1 cellular context compared by ENCODE assay signal in the genomic region with DNA sequence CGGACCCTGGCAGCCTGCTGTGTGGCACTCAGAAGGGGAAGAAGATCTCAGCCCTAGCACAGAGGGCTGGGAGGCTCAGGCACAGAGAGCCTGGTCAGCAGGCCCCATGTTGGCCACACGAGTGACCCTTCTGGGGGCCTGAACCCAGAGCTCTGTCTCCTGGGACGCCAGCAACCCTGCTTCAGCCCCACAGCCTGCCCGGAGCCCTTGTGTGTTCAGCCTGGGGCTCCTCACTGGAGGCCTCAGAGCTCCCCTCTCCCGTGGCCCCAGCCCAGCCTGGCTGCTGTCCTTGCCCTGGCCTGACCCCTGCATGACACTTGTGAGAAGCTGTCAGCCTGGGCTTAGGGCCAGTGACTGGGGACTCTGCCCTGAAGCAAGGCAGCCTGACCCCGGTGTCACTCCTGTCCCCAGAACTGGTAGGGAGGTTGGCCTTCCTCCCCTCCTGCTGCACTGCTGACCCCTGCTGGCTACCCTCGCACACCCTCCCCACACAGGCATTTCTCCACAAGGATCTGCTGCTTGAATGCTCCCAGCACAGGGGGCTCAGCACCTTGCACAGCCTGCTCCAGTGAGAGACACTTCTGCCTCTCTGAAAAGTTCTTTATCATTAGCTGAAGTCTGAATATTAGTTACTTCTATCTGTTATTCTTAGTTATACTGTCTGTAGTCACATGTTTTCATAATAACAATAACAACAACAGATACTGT.
TF ChIP-seq lines count a peak whose summit lies in the region.

No MANE protein-coding gene starts in this region.

TF ChIP-seq in HEK293, 187 proteins besides CTCF, POLR2A, EP300 and RAD21:
- TF ChIP-seq GLIS2 (tag by site-specific recombination; IDR thresholded peaks at IDR 0.05) (peak; percentile 42; the same call in 1 of the 2 replicates), KLF1 (tag by site-specific recombination; IDR thresholded peaks at IDR 0.05) (0 out of 2 replicates have a peak, but pooled peaks have one; percentile 15), KLF9 (tag by site-specific recombination; IDR thresholded peaks at IDR 0.05; ENCODE audit: low read depth) (no peak), ZNF654 (tag by site-specific recombination; IDR thresholded peaks at IDR 0.05; ENCODE audit: low read depth) (peak; percentile 61), ZNF24 (tag by site-specific recombination; IDR thresholded peaks at IDR 0.05) (no peak), ZNF274 (IDR thresholded peaks at IDR 0.05; ENCODE audit: low read length) (no peak), ZNF274 (tag by site-specific recombination; IDR thresholded peaks at IDR 0.05; ENCODE audit: borderline replicate concordance) (no peak), ZNF768 (tag by site-specific recombination; IDR thresholded peaks at IDR 0.05) (no peak), WT1 (tag by site-specific recombination; IDR thresholded peaks at IDR 0.05) (peak; percentile 65), ZNF580 (tag by site-specific recombination; IDR thresholded peaks at IDR 0.05) (peak; percentile 79; the same call in 1 of the 2 replicates), ZNF776 (tag by site-specific recombination; IDR thresholded peaks at IDR 0.05; ENCODE audit: borderline replicate concordance) (no peak), ZIC2 (tag by site-specific recombination; IDR thresholded peaks at IDR 0.05) (peak; percentile 45), AEBP2 (tag by site-specific recombination; IDR thresholded peaks at IDR 0.05; ENCODE audit: borderline replicate concordance) (no peak), ZXDB (tag by site-specific recombination; IDR thresholded peaks at IDR 0.05) (no peak), PRDM10 (tag by site-specific recombination; IDR thresholded peaks at IDR 0.05) (no peak), ZNF37A (tag by site-specific recombination; IDR thresholded peaks at IDR 0.05) (no peak), ZBTB48 (tag by site-specific recombination; IDR thresholded peaks at IDR 0.05) (peak; percentile 56), ZBTB17 (tag by site-specific recombination; IDR thresholded peaks at IDR 0.05) (peak; percentile 17; the same call in 1 of the 2 replicates)
- TF ChIP-seq, protein P1, sequence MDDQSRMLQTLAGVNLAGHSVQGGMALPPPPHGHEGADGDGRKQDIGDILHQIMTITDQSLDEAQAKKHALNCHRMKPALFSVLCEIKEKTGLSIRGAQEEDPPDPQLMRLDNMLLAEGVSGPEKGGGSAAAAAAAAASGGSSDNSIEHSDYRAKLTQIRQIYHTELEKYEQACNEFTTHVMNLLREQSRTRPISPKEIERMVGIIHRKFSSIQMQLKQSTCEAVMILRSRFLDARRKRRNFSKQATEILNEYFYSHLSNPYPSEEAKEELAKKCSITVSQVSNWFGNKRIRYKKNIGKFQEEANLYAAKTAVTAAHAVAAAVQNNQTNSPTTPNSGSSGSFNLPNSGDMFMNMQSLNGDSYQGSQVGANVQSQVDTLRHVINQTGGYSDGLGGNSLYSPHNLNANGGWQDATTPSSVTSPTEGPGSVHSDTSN (CRISPR knock-in tag; IDR thresholded peaks at IDR 0.05), result peak; percentile 73; the same call in 1 of the 2 replicates
- TF ChIP-seq, protein P2, sequence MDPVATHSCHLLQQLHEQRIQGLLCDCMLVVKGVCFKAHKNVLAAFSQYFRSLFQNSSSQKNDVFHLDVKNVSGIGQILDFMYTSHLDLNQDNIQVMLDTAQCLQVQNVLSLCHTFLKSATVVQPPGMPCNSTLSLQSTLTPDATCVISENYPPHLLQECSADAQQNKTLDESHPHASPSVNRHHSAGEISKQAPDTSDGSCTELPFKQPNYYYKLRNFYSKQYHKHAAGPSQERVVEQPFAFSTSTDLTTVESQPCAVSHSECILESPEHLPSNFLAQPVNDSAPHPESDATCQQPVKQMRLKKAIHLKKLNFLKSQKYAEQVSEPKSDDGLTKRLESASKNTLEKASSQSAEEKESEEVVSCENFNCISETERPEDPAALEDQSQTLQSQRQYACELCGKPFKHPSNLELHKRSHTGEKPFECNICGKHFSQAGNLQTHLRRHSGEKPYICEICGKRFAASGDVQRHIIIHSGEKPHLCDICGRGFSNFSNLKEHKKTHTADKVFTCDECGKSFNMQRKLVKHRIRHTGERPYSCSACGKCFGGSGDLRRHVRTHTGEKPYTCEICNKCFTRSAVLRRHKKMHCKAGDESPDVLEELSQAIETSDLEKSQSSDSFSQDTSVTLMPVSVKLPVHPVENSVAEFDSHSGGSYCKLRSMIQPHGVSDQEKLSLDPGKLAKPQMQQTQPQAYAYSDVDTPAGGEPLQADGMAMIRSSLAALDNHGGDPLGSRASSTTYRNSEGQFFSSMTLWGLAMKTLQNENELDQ (tag by site-specific recombination; IDR thresholded peaks at IDR 0.05; ENCODE audit: low read depth), result no peak
- TF ChIP-seq, protein P3, sequence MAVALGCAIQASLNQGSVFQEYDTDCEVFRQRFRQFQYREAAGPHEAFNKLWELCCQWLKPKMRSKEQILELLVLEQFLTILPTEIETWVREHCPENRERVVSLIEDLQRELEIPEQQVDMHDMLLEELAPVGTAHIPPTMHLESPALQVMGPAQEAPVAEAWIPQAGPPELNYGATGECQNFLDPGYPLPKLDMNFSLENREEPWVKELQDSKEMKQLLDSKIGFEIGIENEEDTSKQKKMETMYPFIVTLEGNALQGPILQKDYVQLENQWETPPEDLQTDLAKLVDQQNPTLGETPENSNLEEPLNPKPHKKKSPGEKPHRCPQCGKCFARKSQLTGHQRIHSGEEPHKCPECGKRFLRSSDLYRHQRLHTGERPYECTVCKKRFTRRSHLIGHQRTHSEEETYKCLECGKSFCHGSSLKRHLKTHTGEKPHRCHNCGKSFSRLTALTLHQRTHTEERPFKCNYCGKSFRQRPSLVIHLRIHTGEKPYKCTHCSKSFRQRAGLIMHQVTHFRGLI (tag by site-specific recombination; IDR thresholded peaks at IDR 0.05), result no peak
- TF ChIP-seq, protein P4, sequence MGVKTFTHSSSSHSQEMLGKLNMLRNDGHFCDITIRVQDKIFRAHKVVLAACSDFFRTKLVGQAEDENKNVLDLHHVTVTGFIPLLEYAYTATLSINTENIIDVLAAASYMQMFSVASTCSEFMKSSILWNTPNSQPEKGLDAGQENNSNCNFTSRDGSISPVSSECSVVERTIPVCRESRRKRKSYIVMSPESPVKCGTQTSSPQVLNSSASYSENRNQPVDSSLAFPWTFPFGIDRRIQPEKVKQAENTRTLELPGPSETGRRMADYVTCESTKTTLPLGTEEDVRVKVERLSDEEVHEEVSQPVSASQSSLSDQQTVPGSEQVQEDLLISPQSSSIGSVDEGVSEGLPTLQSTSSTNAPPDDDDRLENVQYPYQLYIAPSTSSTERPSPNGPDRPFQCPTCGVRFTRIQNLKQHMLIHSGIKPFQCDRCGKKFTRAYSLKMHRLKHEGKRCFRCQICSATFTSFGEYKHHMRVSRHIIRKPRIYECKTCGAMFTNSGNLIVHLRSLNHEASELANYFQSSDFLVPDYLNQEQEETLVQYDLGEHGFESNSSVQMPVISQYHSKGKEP (tag by site-specific recombination; IDR thresholded peaks at IDR 0.05), result no peak
